8 cellular contexts compared by ENCODE assay signal in genomic region chr7:116954443-116954838, GRCh38. TPM values are rescaled to one million over a fixed set of nuclear protein-coding genes. Genes with fewer than 3 reads are reported as not detected.
DNase-seq lines count a peak whose midpoint lies in the region; ATAC-seq and TF ChIP-seq lines count a peak whose summit lies in the region.

No MANE protein-coding gene starts in this region.

- H3K9ac ChIP-seq in IMR-90 (ENCODE audit: low read depth, low read length) (peak overlapping the region; percentile 71), neural cell (ENCODE audit: low read length) (peak overlapping the region; percentile 62)

- POLR2A ChIA-PET in CD8-positive, alpha-beta T cell (lab: Charles Lee) = interaction anchor here (0.8 to 1.8 kb wide), 4 partner anchors 10 to 156 kb away, joined by 3 to 5 read pairs (median 4); no protein-coding TSS in a partner anchor
- POLR2A ChIA-PET in IMR-90 (lab: Charles Lee; ENCODE audit: unreplicated experiment) = no interaction called here

- CTCF ChIA-PET in CD8-positive, alpha-beta T cell (lab: Charles Lee) = interaction anchor here (1.9 kb wide), 1 partner anchor 173 kb away, joined by 5 read pairs; no protein-coding TSS in a partner anchor
- CTCF ChIA-PET in IMR-90 (lab: Yijun Ruan, JAX) = interaction anchor here (1.1 kb wide), 1 partner anchor 21 kb away, joined by 3 read pairs; no protein-coding TSS in a partner anchor

- ATAC-seq in CD8-positive, alpha-beta T cell = peak; percentile 2
- no peak for ATAC-seq in IMR-90 (ENCODE audit: low read depth)
- ATAC-seq in HG02571 (IDR thresholded peaks at IDR 0.05; ENCODE audit: unreplicated experiment) = no peak
- no peak for ATAC-seq in GM18907 (IDR thresholded peaks at IDR 0.05; ENCODE audit: unreplicated experiment)

- no peak for DNase-seq in CD8-positive, alpha-beta T cell
- DNase-seq in IMR-90 = no peak
- DNase-seq in coronary artery (ENCODE audit: low spot score) = no peak
- DNase-seq in GM13976 (ENCODE audit: low spot score) = no peak
- no peak for DNase-seq in HuH-7 (ENCODE audit: low spot score)

- peak overlapping the region; percentile 89 for H3K4me2 ChIP-seq in IMR-90 (ENCODE audit: low read depth, low read length)
- peak overlapping the region; percentile 71 for H3K4me2 ChIP-seq in neural cell (ENCODE audit: low read length)

- dilution Hi-C loops in IMR-90 (cut with HindIII; ENCODE audit: low sequenced_read_pairs, unreplicated experiment) = no loop called here

- no peak for TF ChIP-seq POLR2A in IMR-90 (IDR thresholded peaks at IDR 0.05; ENCODE audit: low read depth, low read length)

- intact Hi-C loops in CD8-positive, alpha-beta T cell (cut with DNase I, micrococcal nuclease) = loop anchor here in 1 of 2 experiments (2.0 to 10.0 kb wide), 2 partner anchors 92 to 1230 kb away; partner anchors contain the start of genes CAPZA2 and LSM8
- intact Hi-C loops in IMR-90 (cut with micrococcal nuclease) = no loop called here

- H3K14ac ChIP-seq in IMR-90 (replicated peaks; ENCODE audit: low read depth, low read length) = peak overlapping the region; percentile 8

- H3K4me1 ChIP-seq in CD8-positive, alpha-beta T cell (ENCODE audit: insufficient read depth, low read length) = peaks cover 15% of the 10 kb centered on the region
- H3K4me1 ChIP-seq in IMR-90 (ENCODE audit: control insufficient read depth, insufficient read depth, low read length) = peaks cover 9% of the 10 kb centered on the region

- peak overlapping the region; percentile 23 for H4K91ac ChIP-seq in IMR-90 (ENCODE audit: insufficient read depth, low read depth, low read length)

- TF ChIP-seq RAD21 in IMR-90 (IDR thresholded peaks at IDR 0.05; ENCODE audit: low read length) = no peak
- no peak for TF ChIP-seq RAD21 in neural cell (conservative IDR thresholded peaks at IDR 0.05)

- peak overlapping the region; percentile 95 for H2AK9ac ChIP-seq in IMR-90 (replicated peaks; ENCODE audit: low read depth, low read length, poor library complexity)

- peaks cover 4% of the 10 kb centered on the region for H3K36me3 Mint-ChIP-seq in CD8-positive, alpha-beta T cell

- no peaks in the 10 kb centered on the region for H3K9me2 ChIP-seq in neural cell (ENCODE audit: insufficient read depth, low read length)

- H3K4me1 Mint-ChIP-seq in CD8-positive, alpha-beta T cell (ENCODE audit: low read depth) = peaks cover 21% of the 10 kb centered on the region

- peak overlapping the region; percentile 0; the same call in 1 of the 2 replicates for H2BK120ac ChIP-seq in IMR-90 (ENCODE audit: low read depth, low read length)

- no peak for TF ChIP-seq CTCF in CD8-positive, alpha-beta T cell (IDR thresholded peaks at IDR 0.05)
- TF ChIP-seq CTCF in IMR-90 (conservative IDR thresholded peaks at IDR 0.05; ENCODE audit: low read depth, low read length) = no peak
- no peak for TF ChIP-seq CTCF in coronary artery (IDR thresholded peaks at IDR 0.05)
- no peak for TF ChIP-seq CTCF in neural cell (IDR thresholded peaks at IDR 0.05; ENCODE audit: poor library complexity, severe bottlenecking)
- TF ChIP-seq CTCF in GM13976 (IDR thresholded peaks at IDR 0.05; ENCODE audit: borderline replicate concordance, control extremely low read depth, extremely low read depth, insufficient read depth, missing control alignments) = no peak

- H2BK20ac ChIP-seq in IMR-90 (ENCODE audit: low read depth, low read length) = no peak overlapping the region

- H3K79me2 ChIP-seq in neural cell (replicated peaks; ENCODE audit: insufficient read depth, low read length) = no peaks in the 10 kb centered on the region

- H2AFZ ChIP-seq in IMR-90 (replicated peaks; ENCODE audit: low read length, poor library complexity) (peak overlapping the region; percentile 92), neural cell (ENCODE audit: low read depth, low read length) (peak overlapping the region; percentile 47)

- H4K20me1 ChIP-seq in IMR-90 (ENCODE audit: insufficient read depth, low read length) (peaks cover 3% of the 10 kb centered on the region; the same call in 1 of the 2 replicates), neural cell (ENCODE audit: insufficient read depth) (no peaks in the 10 kb centered on the region)

- no peaks in the 10 kb centered on the region for H3K27me3 ChIP-seq in CD8-positive, alpha-beta T cell (ENCODE audit: insufficient read depth, low read length)
- H3K27me3 ChIP-seq in IMR-90 (ENCODE audit: control insufficient read depth, insufficient read depth, low read length) (no peaks in the 10 kb centered on the region), neural cell (ENCODE audit: insufficient read depth, low read depth, low read length) (no peaks in the 10 kb centered on the region)

- peak overlapping the region; percentile 2; the same call in 1 of the 2 replicates for H4K5ac ChIP-seq in IMR-90 (ENCODE audit: low read depth, low read length)

- peak overlapping the region; percentile 83 for H3K27ac Mint-ChIP-seq in CD8-positive, alpha-beta T cell

- peaks cover 20 to 47% of the 10 kb centered on the region in 2 experiments for H3K79me1 ChIP-seq in IMR-90 (ENCODE audit: low read depth in 1 of 2, low read length in 2 of 2)

- peak overlapping the region in 1 of 2 experiments; percentile 43; a peak in 3 of 4 replicates for H4K8ac ChIP-seq in IMR-90 (ENCODE audit: low read depth in 2 of 2, low read length in 2 of 2)

- TF ChIP-seq EP300 in neural cell (conservative IDR thresholded peaks at IDR 0.05; ENCODE audit: poor library complexity, severe bottlenecking) = no peak

- no peaks in the 10 kb centered on the region for H3K9me3 Mint-ChIP-seq in CD8-positive, alpha-beta T cell

- H3K4me3 ChIP-seq in CD8-positive, alpha-beta T cell (ENCODE audit: low read depth, low read length) = peak overlapping the region; percentile 58
- H3K4me3 ChIP-seq in IMR-90 (ENCODE audit: insufficient read depth, low read depth, low read length) (peak overlapping the region; percentile 67), coronary artery (peak overlapping the region; percentile 97), neural cell (ENCODE audit: low read length) (peak overlapping the region; percentile 70)

- no peaks in the 10 kb centered on the region for H3K27me3 Mint-ChIP-seq in CD8-positive, alpha-beta T cell (ENCODE audit: low read depth)

- WGBS in IMR-90 (ENCODE audit: extremely low coverage in 2 of 2, insufficient read length in 1 of 2), 2 experiments = no CpG with 5 or more reads among the region's 8 CpGs

- in situ Hi-C loops in IMR-90 (cut with MboI; ENCODE audit: low sequenced_read_pairs) = no loop called here
- in situ Hi-C loops in GM13976 (cut with MboI; ENCODE audit: low sequenced_read_pairs, unreplicated experiment) = no loop called here

- BruUV-seq in IMR-90 (replicated peaks; lab: Mats Ljungman, UMichigan) = no TSS peak

- peak overlapping the region; percentile 84 for H2BK5ac ChIP-seq in IMR-90 (ENCODE audit: low read depth, low read length, poor library complexity, severe bottlenecking)

- H3K18ac ChIP-seq in IMR-90 (ENCODE audit: low read depth, low read length) = peak overlapping the region; percentile 3

- H3K36me3 ChIP-seq in CD8-positive, alpha-beta T cell (ENCODE audit: insufficient read depth, low read length) = no peaks in the 10 kb centered on the region
- H3K36me3 ChIP-seq in IMR-90 (ENCODE audit: control insufficient read depth, insufficient read depth, low read length) (no peaks in the 10 kb centered on the region), neural cell (ENCODE audit: insufficient read depth, low read length) (no peaks in the 10 kb centered on the region)

- peak overlapping the region; percentile 76; the same call in 1 of the 2 replicates for H3K56ac ChIP-seq in IMR-90 (ENCODE audit: extremely low read depth, insufficient read depth, low read length)

- H3K9me1 ChIP-seq in IMR-90 (ENCODE audit: insufficient read depth, low read length) = peaks cover 3% of the 10 kb centered on the region; the same call in 1 of the 2 replicates

- H3K4ac ChIP-seq in IMR-90 (ENCODE audit: low read depth, low read length) = peak overlapping the region; percentile 1

- H3K23ac ChIP-seq in IMR-90 (ENCODE audit: low read depth, low read length) = peak overlapping the region; percentile 5

- H2BK15ac ChIP-seq in IMR-90 (ENCODE audit: low read depth, low read length) = no peak overlapping the region

- H3K4me3 Mint-ChIP-seq in CD8-positive, alpha-beta T cell = peak overlapping the region; percentile 93

- H3K27ac ChIP-seq in CD8-positive, alpha-beta T cell (ENCODE audit: low read depth, low read length) = peak overlapping the region; percentile 47
- H3K27ac ChIP-seq in IMR-90 (ENCODE audit: insufficient read depth, low read length) = peak overlapping the region; percentile 89
- peak overlapping the region; percentile 100 for H3K27ac ChIP-seq in coronary artery
- H3K27ac ChIP-seq in neural cell (ENCODE audit: low read length) = no peak overlapping the region

- H3K9me3 ChIP-seq in CD8-positive, alpha-beta T cell (ENCODE audit: low read length) = no peaks in the 10 kb centered on the region
- H3K9me3 ChIP-seq in IMR-90 (ENCODE audit: control insufficient read depth, insufficient read depth, low read length) (no peaks in the 10 kb centered on the region), neural cell (ENCODE audit: low read length) (no peaks in the 10 kb centered on the region)

- H3F3A ChIP-seq in neural cell (ENCODE audit: insufficient read depth, low read length, poor library complexity, severe bottlenecking) = peaks cover 10% of the 10 kb centered on the region

- H2AK5ac ChIP-seq in IMR-90 (ENCODE audit: low read depth, low read length) = no peak overlapping the region

TF ChIP-seq in IMR-90, 13 proteins besides CTCF, POLR2A, EP300 and RAD21 (continues in another document):
- TF ChIP-seq CHD1 (IDR thresholded peaks at IDR 0.05; ENCODE audit: low read depth, low read length) (no peak), FOS (IDR thresholded peaks at IDR 0.05; ENCODE audit: low read depth, low read length) (no peak)

TF ChIP-seq in neural cell, 6 proteins besides CTCF, POLR2A, EP300 and RAD21:
- no peak for TF ChIP-seq TAF1 (IDR thresholded peaks at IDR 0.05; ENCODE audit: low read depth)
- TF ChIP-seq MXI1 (conservative IDR thresholded peaks at IDR 0.05; ENCODE audit: poor library complexity, severe bottlenecking) = peak; percentile 53
TF ChIP-seq in neural cell: peak in this region for 1.

RNA-seq across cellular contexts. Expression of gene ST7, which starts 1.1 kb away (rescaled TPM):
- total RNA-seq in CD8-positive, alpha-beta T cell = 1 to 10 TPM; 4.4 to 5.0 TPM
- 25.3 and 26.0 TPM in 2 replicates for total RNA-seq in IMR-90 (2012; rRNA removed)
- polyA plus RNA-seq in IMR-90 (2012; rRNA removed) = 17.8 and 18.6 TPM in 2 replicates
- 6.4 and 10.2 TPM in 2 replicates for polyA plus RNA-seq in IMR-90 (2012; cell fraction: cytosol; rRNA removed)
- 9.2 and 54.0 TPM in 2 replicates for polyA plus RNA-seq in IMR-90 (2012; cell fraction: nucleus; rRNA removed; ENCODE audit: low replicate concordance)
- 76.8 and 104 TPM in 2 replicates for polyA plus RNA-seq in neural cell
- polyA minus RNA-seq in neural cell = 187 and 312 TPM in 2 replicates
